In the genomic region with DNA sequence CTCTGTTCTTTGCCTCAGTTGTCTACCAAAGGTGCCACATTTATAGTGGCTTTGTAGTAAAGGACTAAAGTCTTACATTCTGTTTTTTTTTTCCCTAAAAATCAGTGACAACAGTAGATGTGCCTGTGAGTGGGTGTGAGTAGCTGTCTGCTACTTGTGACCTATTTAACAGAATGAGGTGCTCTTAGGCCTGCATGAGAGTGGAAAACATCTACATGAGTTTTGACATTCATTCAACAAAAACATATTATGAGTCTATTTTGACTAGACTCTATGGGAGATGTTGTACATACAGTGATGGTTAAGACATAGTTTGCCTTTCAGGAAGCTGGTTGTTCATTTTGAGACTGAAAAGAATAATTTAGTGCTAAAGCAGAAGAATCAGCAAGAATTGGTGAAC, we compare ENCODE assay signal across 19 cellular contexts. TPM values are rescaled to one million over a fixed set of nuclear protein-coding genes. Genes with fewer than 3 reads are reported as not detected.
DNase-seq lines count a peak whose midpoint lies in the region; ATAC-seq and TF ChIP-seq lines count a peak whose summit lies in the region.
"Had no signal": no experiment of that assay in that cellular context is flagged by ENCODE, and none has a peak within 500 bp of the region (broad histone marks: within the 10 kb centered on the region; RNA-seq: fewer than 3 reads in every experiment).

No MANE protein-coding gene starts in this region.

- intact Hi-C loops in breast epithelium (cut with DNase I; ENCODE audit: low total_unique reads) = no loop called here
- intact Hi-C loops in transverse colon (cut with DNase I; ENCODE audit: low total_unique reads) = loop anchor here (10.0 kb wide), 1 partner anchor 326 kb away; a partner anchor contains a TSS

- TF ChIP-seq EP300 in transverse colon (IDR thresholded peaks at IDR 0.05; ENCODE audit: low read depth) = no peak

- H3K79me2 ChIP-seq in osteoblast (ENCODE audit: insufficient read depth, low read length) = no peaks in the 10 kb centered on the region

- ATAC-seq in activated T-cell treated with anti-CD3 and anti-CD28 coated beads, Interleukin-2, amount 50 U/mL, for 72 hours (replicated peaks in 1 of 2) = peak; percentile 79 to 85
- ATAC-seq in HG03460 (IDR thresholded peaks at IDR 0.05; ENCODE audit: unreplicated experiment) (no peak), GM21423 (IDR thresholded peaks at IDR 0.05; ENCODE audit: unreplicated experiment) (no peak)

- H3K4me2 ChIP-seq in osteoblast (ENCODE audit: insufficient read depth, low read length) = no peak overlapping the region

- H3K27me3 ChIP-seq in breast epithelium (no peaks in the 10 kb centered on the region), osteoblast (ENCODE audit: insufficient read depth, low read length) (no peaks in the 10 kb centered on the region), transverse colon (no peaks in the 10 kb centered on the region)
- H3K27me3 ChIP-seq: right lobe of liver had no signal

- H3K4me3 Mint-ChIP-seq in activated T-cell treated with anti-CD3 and anti-CD28 coated beads, Interleukin-2, amount 50 U/mL, for 72 hours = peak overlapping the region; percentile 1 to 48

- TF ChIP-seq POLR2A in breast epithelium (IDR thresholded peaks at IDR 0.05) (no peak), transverse colon (IDR thresholded peaks at IDR 0.05) (no peak)

- H3K9me3 Mint-ChIP-seq in activated T-cell treated with anti-CD3 and anti-CD28 coated beads, Interleukin-2, amount 50 U/mL, for 72 hours = no peaks in the 10 kb centered on the region

- H4K20me1 ChIP-seq in osteoblast (ENCODE audit: insufficient read depth, low read length) = no peaks in the 10 kb centered on the region

- no peaks in the 10 kb centered on the region for H3K27me3 Mint-ChIP-seq in activated T-cell treated with anti-CD3 and anti-CD28 coated beads, Interleukin-2, amount 50 U/mL, for 72 hours (ENCODE audit: low read depth)

- in situ Hi-C loops in transverse colon (cut with MboI; ENCODE audit: low pct_ligation_motif_present in 1 of 4, low pct_unique_long_range_greater_than_20kb in 1 of 4, low sequenced_read_pairs in 3 of 4) = loop anchor here (10.0 to 25.0 kb wide), 5 partner anchors 116 to 216 kb away; a partner anchor contains a TSS

- peaks cover 72% of the 10 kb centered on the region for H3K4me1 Mint-ChIP-seq in activated T-cell treated with anti-CD3 and anti-CD28 coated beads, Interleukin-2, amount 50 U/mL, for 72 hours (ENCODE audit: low read depth)

- no peak for DNase-seq in activated T-cell treated with anti-CD3 and anti-CD28 coated beads, Interleukin-2, amount 50 U/mL, for 72 hours
- DNase-seq in activated T-cell treated with anti-CD3 and anti-CD28 coated beads for 4 hours = no peak
- no peak for DNase-seq in breast epithelium (ENCODE audit: low spot score in 2 of 2)
- DNase-seq in osteoblast (ENCODE audit: insufficient read length, low spot score, missing footprints) = no peak
- no peak for DNase-seq in transverse colon
- DNase-seq in COLO829 (ENCODE audit: low spot score) = no peak
- DNase-seq: ACHN; activated CD8-positive, alpha-beta memory T cell treated with anti-CD3 and anti-CD28 coated beads for 24 hours; amygdala; DMS153; left cardiac atrium; NCI-H1092; NCI-H524 treated with DMSO at 0.1 percent for 48 hours; right lobe of liver; SHP77 treated with DMSO at 0.1 percent for 48 hours; substantia nigra had no signal

- H3K4me3 ChIP-seq in breast epithelium = no peak overlapping the region
- H3K4me3 ChIP-seq in osteoblast (ENCODE audit: insufficient read depth, low read length) = no peak overlapping the region
- no peak overlapping the region for H3K4me3 ChIP-seq in transverse colon
- H3K4me3 ChIP-seq: right lobe of liver had no signal

- H3K36me3 Mint-ChIP-seq in activated T-cell treated with anti-CD3 and anti-CD28 coated beads, Interleukin-2, amount 50 U/mL, for 72 hours (ENCODE audit: insufficient read depth in 2 of 2) = peaks cover 8 to 13% of the 10 kb centered on the region in 2 donors

- peak overlapping the region; percentile 52 for H3K27ac Mint-ChIP-seq in activated T-cell treated with anti-CD3 and anti-CD28 coated beads, Interleukin-2, amount 50 U/mL, for 72 hours

- H3K4me1 ChIP-seq in breast epithelium (peaks cover 14 to 16% of the 10 kb centered on the region in 2 donors), osteoblast (ENCODE audit: insufficient read depth, low read length) (peaks cover 56% of the 10 kb centered on the region), transverse colon (peaks cover 0 to 30% (median 2%) of the 10 kb centered on the region in 4 donors)

- H3K27ac ChIP-seq in breast epithelium (peak overlapping the region; percentile 81 to 93), osteoblast (ENCODE audit: low read depth, low read length) (peak overlapping the region; percentile 89), transverse colon (peak overlapping the region; percentile 62 to 74 (median 73))

- no peaks in the 10 kb centered on the region for H3K9me3 ChIP-seq in breast epithelium
- no peaks in the 10 kb centered on the region for H3K9me3 ChIP-seq in osteoblast (ENCODE audit: low read depth, low read length)
- no peaks in the 10 kb centered on the region for H3K9me3 ChIP-seq in transverse colon
- H3K9me3 ChIP-seq: right lobe of liver had no signal

- H3K36me3 ChIP-seq in breast epithelium (no peaks in the 10 kb centered on the region), osteoblast (ENCODE audit: insufficient read depth, low read length) (no peaks in the 10 kb centered on the region), transverse colon (no peaks in the 10 kb centered on the region)

- no peak overlapping the region for H2AFZ ChIP-seq in osteoblast (ENCODE audit: low read length)

- no peak for TF ChIP-seq CTCF in breast epithelium (IDR thresholded peaks at IDR 0.05)
- no peak for TF ChIP-seq CTCF in osteoblast (IDR thresholded peaks at IDR 0.05; ENCODE audit: extremely low read depth, low read depth, low read length)
- no peak for TF ChIP-seq CTCF in transverse colon (IDR thresholded peaks at IDR 0.05)

RNA-seq across cellular contexts. Expression of a gene that starts 36.7 kb away (rescaled TPM):
- 10 to 100 TPM in 1 of 2 donors, 1 to 10 TPM in 1; 8.2 to 11.0 TPM for total RNA-seq in activated T-cell treated with anti-CD3 and anti-CD28 coated beads, Interleukin-2, amount 50 U/mL, for 72 hours
- total RNA-seq in breast epithelium = 1 to 10 TPM; 8.2 to 9.8 (median 8.2) TPM
- 0.36 and 0.88 TPM in 2 replicates for total RNA-seq in osteoblast
- 10 to 100 TPM in 3 of 4 donors, 1 to 10 TPM in 1; 7.1 to 52.4 (median 29.9) TPM for total RNA-seq in transverse colon
- total RNA-seq: cerebellum had no signal

Comparison
In these comparisons a context has a peak if more than half of its experiments do, and no peak if none do; other contexts are left out.
1. ATAC-seq: peak in activated T-cell treated with anti-CD3 and anti-CD28 coated beads, Interleukin-2, amount 50 U/mL, for 72 hours (2 of 2); none in HG03460 (single experiment) and GM21423 (single experiment).
2. Peak in every context shown above with its lines, with median percentiles within 50 percentile points of each other: H3K27ac ChIP-seq.